ENCODE assay signal across 19 cellular contexts in the genomic region with DNA sequence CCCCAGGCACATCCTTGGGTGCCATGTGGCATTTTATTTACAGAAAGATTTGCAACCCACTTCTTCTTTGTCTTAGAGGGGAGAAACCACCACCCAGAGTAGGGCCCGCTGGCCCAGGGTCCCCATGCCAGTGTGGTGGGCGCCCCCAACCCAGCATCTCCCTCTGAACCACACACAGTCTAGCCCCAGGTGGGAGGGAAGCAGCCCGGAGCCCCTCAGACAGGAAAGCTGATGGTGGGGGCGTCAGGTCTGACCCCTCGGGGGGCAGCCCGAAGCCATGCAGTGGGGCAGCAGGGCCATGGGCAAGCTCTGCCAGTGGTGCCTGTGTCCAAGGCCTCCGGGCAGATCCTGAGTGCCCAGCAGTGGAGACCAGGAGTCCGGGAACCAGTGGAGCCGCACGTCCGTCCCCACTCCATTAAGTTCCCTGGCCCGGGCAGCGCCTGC. TPM values are rescaled to one million over a fixed set of nuclear protein-coding genes. Genes with fewer than 3 reads are reported as not detected.
A peak's percentile ranks its signal among the peaks of the same experiment; 100 is the strongest.
DNase-seq lines count a peak whose midpoint lies in the region; FAIRE-seq and TF ChIP-seq lines count a peak whose summit lies in the region.
"Had no signal": no experiment of that assay in that cellular context is flagged by ENCODE, and none has a peak within 500 bp of the region (broad histone marks: within the 10 kb centered on the region; RNA-seq: fewer than 3 reads in every experiment).

No MANE protein-coding gene starts in this region.

- H4K20me1 ChIP-seq in BLaER1, result no peaks in the 10 kb centered on the region

- H3K9me3 ChIP-seq in BLaER1 (no peaks in the 10 kb centered on the region), kidney (ENCODE audit: control insufficient read depth in 1 of 2, low read length in 2 of 2) (no peaks in the 10 kb centered on the region), colonic mucosa (no peaks in the 10 kb centered on the region)
- H3K9me3 ChIP-seq: A549, BE2C, Caco-2 had no signal

- H3K4me1 ChIP-seq in BLaER1 (peaks cover 5% of the 10 kb centered on the region; the same call in 1 of the 2 replicates), kidney (ENCODE audit: control insufficient read depth in 1 of 2, insufficient read depth in 1 of 2, low read depth in 1 of 2, low read length in 2 of 2) (no peaks in the 10 kb centered on the region), colonic mucosa (no peaks in the 10 kb centered on the region)
- H3K4me1 ChIP-seq: A549, BE2C, Caco-2 had no signal

- no peak overlapping the region for H3K9ac ChIP-seq in BLaER1
- H3K9ac ChIP-seq in kidney (ENCODE audit: low read length in 2 of 2), result no peak overlapping the region
- no peak overlapping the region for H3K9ac ChIP-seq in colonic mucosa (ENCODE audit: low read depth in 2 of 2, low read length in 2 of 2)

- intact Hi-C loops in kidney (cut with DNase I), result no loop called here
- intact Hi-C loops in posterior vena cava (cut with DNase I), result no loop called here
- intact Hi-C loops in colonic mucosa (cut with DNase I), result loop anchor here (5.0 kb wide), 1 partner anchor 465 kb away; no protein-coding TSS in a partner anchor

- no peak for TF ChIP-seq CTCF in GM06990 (IDR thresholded peaks at IDR 0.05; ENCODE audit: insufficient read depth, low read length, poor library complexity, severe bottlenecking)
- TF ChIP-seq CTCF in kidney (IDR thresholded peaks at IDR 0.05; ENCODE audit: borderline replicate concordance, extremely low read depth, insufficient read depth), result no peak
- no peak for TF ChIP-seq CTCF in colonic mucosa (IDR thresholded peaks at IDR 0.05)

- H3K27me3 ChIP-seq in BLaER1, result no peaks in the 10 kb centered on the region
- no peaks in the 10 kb centered on the region for H3K27me3 ChIP-seq in GM06990 (replicated peaks; ENCODE audit: control insufficient read depth, insufficient read depth, low read length)
- no peaks in the 10 kb centered on the region for H3K27me3 ChIP-seq in colonic mucosa
- H3K27me3 ChIP-seq: BE2C had no signal

- H3K36me3 ChIP-seq in BLaER1 (no peaks in the 10 kb centered on the region), GM06990 (ENCODE audit: control insufficient read depth, insufficient read depth, low read length) (no peaks in the 10 kb centered on the region), kidney (ENCODE audit: control insufficient read depth in 1 of 2, insufficient read depth in 2 of 2, low read length in 2 of 2) (peaks cover 0 to 6% of the 10 kb centered on the region in 2 donors), colonic mucosa (no peaks in the 10 kb centered on the region)
- H3K36me3 ChIP-seq: BE2C had no signal

- no peak for FAIRE-seq in kidney (lab: Jason Lieb, UNC)
- FAIRE-seq: A549, GM12878, GM18507, H54 had no signal

- 0 out of 2 replicates have a peak overlapping the region, but pooled peaks have one; percentile 22 for H3K27ac ChIP-seq in BLaER1
- no peak overlapping the region for H3K27ac ChIP-seq in kidney (ENCODE audit: low read depth in 2 of 2, low read length in 2 of 2)
- H3K27ac ChIP-seq in colonic mucosa, result no peak overlapping the region
- H3K27ac ChIP-seq: A549 had no signal

- H3K4me2 ChIP-seq in BLaER1, result no peak overlapping the region
- H3K4me2 ChIP-seq: A549 had no signal

- H3K4me3 ChIP-seq in BLaER1, result no peak overlapping the region
- H3K4me3 ChIP-seq in GM06990 (replicated peaks; ENCODE audit: low read depth, low read length), result no peak overlapping the region
- H3K4me3 ChIP-seq in kidney (ENCODE audit: low read length in 2 of 2), result no peak overlapping the region
- no peak overlapping the region for H3K4me3 ChIP-seq in colonic mucosa
- H3K4me3 ChIP-seq: A549, GM12878 had no signal

- DNase-seq in GM06990 (ENCODE audit: extremely low read depth, insufficient read length), result peak; percentile 1
- peak; percentile 67 for DNase-seq in kidney
- peak; percentile 71 for DNase-seq in posterior vena cava (ENCODE audit: low spot score)
- DNase-seq in amniotic stem cell (lab: John Stamatoyannopoulos, UW), result no peak
- DNase-seq in NCI-H1105 treated with DMSO at 0.1 percent for 48 hours (lab: John Stamatoyannopoulos, UW), result no peak
- DNase-seq in colonic mucosa, result no peak
- no peak for DNase-seq in COLO829 (ENCODE audit: low spot score)
- DNase-seq: BE2C, Caco-2, DND-41, GF-D8, IMR-90 had no signal

RNA-seq across cellular contexts. Expression of a gene that starts 11.7 kb away (rescaled TPM):
- 0.25 TPM for total RNA-seq in kidney
- 0.69 TPM for polyA plus RNA-seq in kidney (ENCODE audit: insufficient read depth, low read depth, low replicate concordance)
- not detected for total RNA-seq in posterior vena cava
- 1 to 10 TPM; 1.3 to 1.9 TPM for total RNA-seq in colonic mucosa
- total RNA-seq: Caco-2, GM12878, IMR-90 had no signal
- polyA plus RNA-seq: A549, AG04450, CD14-positive monocyte, GM12878, IMR-90 had no signal

RNA-seq across cellular contexts. Expression of a gene that starts 12.2 kb away (rescaled TPM):
- total RNA-seq in kidney (45.5 TPM), posterior vena cava (1 to 10 TPM; 4.7 to 7.2 TPM), colonic mucosa (10 to 100 TPM; 51.4 to 55.8 TPM)
- 49.4 TPM for polyA plus RNA-seq in kidney (ENCODE audit: insufficient read depth, low read depth, low replicate concordance)
- total RNA-seq: IMR-90 had no signal
- polyA plus RNA-seq: AG04450 had no signal

RNA-seq across cellular contexts. Expression of a gene that starts 32.1 kb away (rescaled TPM):
- total RNA-seq in kidney (42.3 TPM), posterior vena cava (10 to 100 TPM; 47.4 to 49.6 TPM), colonic mucosa (10 to 100 TPM; 35.6 to 59.0 TPM)
- polyA plus RNA-seq in kidney (ENCODE audit: insufficient read depth, low read depth, low replicate concordance), result 51.4 TPM

RNA-seq across cellular contexts. Expression of a gene that starts 55.5 kb away (rescaled TPM):
- total RNA-seq in kidney, result 950 TPM
- 827 TPM for polyA plus RNA-seq in kidney (ENCODE audit: insufficient read depth, low read depth, low replicate concordance)
- 100 to 1,000 TPM; 616 to 784 TPM for total RNA-seq in posterior vena cava
- 100 to 1,000 TPM; 185 to 208 TPM for total RNA-seq in colonic mucosa

Comparison
In these comparisons a context has a peak if more than half of its experiments do, and no peak if none do; other contexts are left out.
1. DNase-seq: peak in GM06990 (single experiment), kidney (single experiment) and posterior vena cava (single experiment); none in amniotic stem cell (single experiment), NCI-H1105 treated with DMSO at 0.1 percent for 48 hours (single experiment), colonic mucosa (single experiment) and COLO829 (single experiment).